33 cellular contexts compared by ENCODE assay signal in genomic region chr19:33810821-33811220, GRCh38.
"Had no signal": no experiment of that assay in that cellular context is flagged by ENCODE, and none has a peak within 500 bp of the region (broad histone marks: within the 10 kb centered on the region; RNA-seq: fewer than 3 reads in every experiment).

No MANE protein-coding gene starts in this region.

- H3K4me3 ChIP-seq: Peyer's patch, SJCRH30, SK-N-MC had no signal

- DNase-seq: activated CD4-positive, alpha-beta memory T cell treated with anti-CD3 and anti-CD28 coated beads, Interleukin-2, amount 10 ng/mL, durations not matched to agents 7 days and 5 days; activated CD4-positive, alpha-beta T cell treated with anti-CD3 and anti-CD28 coated beads for 1 hour; activated CD4-positive, alpha-beta T cell treated with anti-CD3 and anti-CD28 coated beads for 48 hours; activated CD4-positive, CD25-positive, alpha-beta regulatory T cell; activated CD8-positive, alpha-beta memory T cell treated with anti-CD3 and anti-CD28 coated beads for 24 hours; activated CD8-positive, alpha-beta memory T cell treated with anti-CD3 and anti-CD28 coated beads, Interleukin-2, amount 10 ng/mL, durations not matched to agents 7 days and 5 days; activated CD8-positive, alpha-beta memory T cell treated with anti-CD3 and anti-CD28 coated beads, Interleukin-2, amount 50 U/mL, for 48 hours; activated naive CD4-positive, alpha-beta T cell; activated naive CD4-positive, alpha-beta T cell treated with anti-CD3 and anti-CD28 coated beads, Interleukin-2, amount 50 U/mL, for 16 hours; activated naive CD8-positive, alpha-beta T cell treated with anti-CD3 and anti-CD28 coated beads for 36 hours; activated T-cell treated with anti-CD3 and anti-CD28 coated beads, Interleukin-2, amount 50 U/mL, for 72 hours; amniotic stem cell; brain microvascular endothelial cell; MM.1S; MV-4-11; NCI-H1092; NCI-H1436 treated with DMSO at 0.1 percent for 48 hours; NCI-H1694 treated with DMSO at 0.1 percent for 48 hours; NCI-H2029; NCI-H345; NCI-H510A; NCI-H526; NCI-H748 treated with DMSO at 0.1 percent for 48 hours; NK-92 treated with Interleukin-12 subunit alpha and Interleukin-12 subunit beta, amount 100 ng/mL, for 24 hours; PC-3; Peyer's patch; RPMI8226; SJCRH30; T1000; WERI-Rb-1 had no signal

- H3K4me1 ChIP-seq: SJCRH30 had no signal

- H3K27me3 Mint-ChIP-seq: activated CD4-positive, alpha-beta memory T cell treated with anti-CD3 and anti-CD28 coated beads, Interleukin-2, amount 10 ng/mL, durations not matched to agents 7 days and 5 days; activated CD8-positive, alpha-beta memory T cell treated with anti-CD3 and anti-CD28 coated beads, Interleukin-2, amount 10 ng/mL, durations not matched to agents 7 days and 5 days; activated naive CD8-positive, alpha-beta T cell treated with anti-CD3 and anti-CD28 coated beads for 36 hours; activated T-helper 17 cell treated with anti-CD3 and anti-CD28 coated beads, Interleukin-2, amount 50 U/mL, for 72 hours had no signal

- H3K4me3 Mint-ChIP-seq: activated CD4-positive, alpha-beta memory T cell treated with anti-CD3 and anti-CD28 coated beads, Interleukin-2, amount 10 ng/mL, durations not matched to agents 7 days and 5 days; activated CD8-positive, alpha-beta memory T cell treated with anti-CD3 and anti-CD28 coated beads, Interleukin-2, amount 10 ng/mL, durations not matched to agents 7 days and 5 days; activated naive CD8-positive, alpha-beta T cell treated with anti-CD3 and anti-CD28 coated beads for 36 hours; activated T-cell treated with anti-CD3 and anti-CD28 coated beads, Interleukin-2, amount 50 U/mL, for 72 hours; activated T-helper 17 cell treated with anti-CD3 and anti-CD28 coated beads, Interleukin-2, amount 50 U/mL, for 72 hours had no signal

- H3K4me2 ChIP-seq: KMS-11 had no signal

- H3K9me3 ChIP-seq: Peyer's patch, SJCRH30 had no signal

- H3K9ac ChIP-seq: KMS-11 had no signal

- H3K27me3 ChIP-seq: brain microvascular endothelial cell, Peyer's patch, SJCRH30 had no signal

- H3K4me1 Mint-ChIP-seq: activated naive CD8-positive, alpha-beta T cell treated with anti-CD3 and anti-CD28 coated beads for 36 hours had no signal

- H3K9me3 Mint-ChIP-seq: activated CD4-positive, alpha-beta memory T cell treated with anti-CD3 and anti-CD28 coated beads, Interleukin-2, amount 10 ng/mL, durations not matched to agents 7 days and 5 days; activated naive CD8-positive, alpha-beta T cell treated with anti-CD3 and anti-CD28 coated beads for 36 hours; activated T-cell treated with anti-CD3 and anti-CD28 coated beads, Interleukin-2, amount 50 U/mL, for 72 hours; activated T-helper 17 cell treated with anti-CD3 and anti-CD28 coated beads, Interleukin-2, amount 50 U/mL, for 72 hours had no signal

- H3K27ac Mint-ChIP-seq: activated CD4-positive, alpha-beta memory T cell treated with anti-CD3 and anti-CD28 coated beads, Interleukin-2, amount 10 ng/mL, durations not matched to agents 7 days and 5 days; activated CD8-positive, alpha-beta memory T cell treated with anti-CD3 and anti-CD28 coated beads, Interleukin-2, amount 10 ng/mL, durations not matched to agents 7 days and 5 days; activated naive CD8-positive, alpha-beta T cell treated with anti-CD3 and anti-CD28 coated beads for 36 hours; activated T-cell treated with anti-CD3 and anti-CD28 coated beads, Interleukin-2, amount 50 U/mL, for 72 hours; activated T-helper 17 cell treated with anti-CD3 and anti-CD28 coated beads, Interleukin-2, amount 50 U/mL, for 72 hours had no signal

- H3K36me3 Mint-ChIP-seq: activated CD8-positive, alpha-beta memory T cell treated with anti-CD3 and anti-CD28 coated beads, Interleukin-2, amount 10 ng/mL, durations not matched to agents 7 days and 5 days; activated naive CD8-positive, alpha-beta T cell treated with anti-CD3 and anti-CD28 coated beads for 36 hours had no signal

- H3K27ac ChIP-seq: brain microvascular endothelial cell, KMS-11, Peyer's patch, SJCRH30, SK-N-MC, WERI-Rb-1 had no signal

- ATAC-seq: activated CD8-positive, alpha-beta memory T cell treated with anti-CD3 and anti-CD28 coated beads, Interleukin-2, amount 10 ng/mL, durations not matched to agents 7 days and 5 days; activated T-cell treated with anti-CD3 and anti-CD28 coated beads, Interleukin-2, amount 50 U/mL, for 72 hours; activated T-helper 17 cell treated with anti-CD3 and anti-CD28 coated beads, Interleukin-2, amount 50 U/mL, for 72 hours; PC-3 had no signal
